11 cellular contexts compared by ENCODE assay signal in genomic region chr2:84878896-84879594, GRCh38. TPM values are rescaled to one million over a fixed set of nuclear protein-coding genes. Genes with fewer than 3 reads are reported as not detected.
DNase-seq lines count a peak whose midpoint lies in the region; ATAC-seq and TF ChIP-seq lines count a peak whose summit lies in the region.
"Had no signal": no experiment of that assay in that cellular context is flagged by ENCODE, and none has a peak within 500 bp of the region (broad histone marks: within the 10 kb centered on the region; RNA-seq: fewer than 3 reads in every experiment).

No MANE protein-coding gene starts in this region.

- DNase-seq in T-helper 1 cell (no peak), activated B cell treated with CpG ODN at 0.5 μM for 24 hours (no peak), skeletal muscle cell (ENCODE audit: low read depth) (no peak), dedifferentiated amniotic fluid mesenchymal stem cell (ENCODE audit: extremely low spot score) (no peak), T-helper 9 cell (no peak), cardiac septum (ENCODE audit: low spot score) (no peak)
- DNase-seq in effector memory CD8-positive, alpha-beta T cell: no peak
- DNase-seq: activated effector memory CD4-positive, alpha-beta T cell treated with anti-CD3 and anti-CD28 coated beads, Interleukin-2, amount 50 U/mL, for 16 hours; effector CD8-positive, alpha-beta T cell; NCI-H2081 had no signal

- intact Hi-C loops in activated B cell treated with CpG ODN at 0.5 μM for 24 hours (cut with micrococcal nuclease) (loop anchor here (1.0 to 2.0 kb wide), 2 partner anchors 8 to 62 kb away; no protein-coding TSS in a partner anchor), cardiac septum (cut with DNase I) (no loop called here)

- H3K27me3 Mint-ChIP-seq in T-helper 1 cell treated with Interleukin-12 subunit alpha and Interleukin-12 subunit beta and Interleukin-4 antibody, amounts not matched to agents 30 μg/mL and 1 μg/mL, for 36 hours (ENCODE audit: low read depth): no peaks in the 10 kb centered on the region
- no peaks in the 10 kb centered on the region for H3K27me3 Mint-ChIP-seq in activated B cell treated with CpG ODN at 0.5 μM for 24 hours
- H3K27me3 Mint-ChIP-seq in effector memory CD8-positive, alpha-beta T cell: no peaks in the 10 kb centered on the region

- H3K4me3 Mint-ChIP-seq in T-helper 1 cell treated with Interleukin-12 subunit alpha and Interleukin-12 subunit beta and Interleukin-4 antibody, amounts not matched to agents 30 μg/mL and 1 μg/mL, for 36 hours: peak overlapping the region; percentile 89
- peak overlapping the region; percentile 85 for H3K4me3 Mint-ChIP-seq in activated B cell treated with CpG ODN at 0.5 μM for 24 hours
- H3K4me3 Mint-ChIP-seq in effector memory CD8-positive, alpha-beta T cell: peak overlapping the region; percentile 94 to 95

- no peak for TF ChIP-seq CTCF in activated B cell treated with CpG ODN at 0.5 μM for 24 hours (IDR thresholded peaks at IDR 0.05)

- CTCF ChIA-PET in activated B cell treated with CpG ODN at 0.5 μM for 24 hours (lab: Charles Lee): interaction anchor here (1.3 to 5.2 kb wide), 6 partner anchors 8 to 138 kb away, joined by 4 to 68 read pairs (median 6); partner anchors contain the start of gene TMSB10

- H3K4me3 ChIP-seq in skeletal muscle cell (ENCODE audit: low read depth, low read length): peak overlapping the region; percentile 31

- POLR2A ChIA-PET in activated B cell treated with CpG ODN at 0.5 μM for 24 hours (lab: Charles Lee): interaction anchor here (0.7 to 5.0 kb wide), 9 partner anchors 10 to 67 kb away, joined by 4 to 85 read pairs (median 20); partner anchors contain the start of gene TMSB10

- H3K27ac Mint-ChIP-seq in T-helper 1 cell treated with Interleukin-12 subunit alpha and Interleukin-12 subunit beta and Interleukin-4 antibody, amounts not matched to agents 30 μg/mL and 1 μg/mL, for 36 hours: peak overlapping the region; percentile 67
- H3K27ac Mint-ChIP-seq in activated B cell treated with CpG ODN at 0.5 μM for 24 hours: no peak overlapping the region
- H3K27ac Mint-ChIP-seq in effector memory CD8-positive, alpha-beta T cell: no peak overlapping the region

- ATAC-seq in activated B cell treated with CpG ODN at 0.5 μM for 24 hours (ENCODE audit: low read depth): no peak
- ATAC-seq in effector memory CD8-positive, alpha-beta T cell (replicated peaks): no peak

- H3K9me3 Mint-ChIP-seq in T-helper 1 cell treated with Interleukin-12 subunit alpha and Interleukin-12 subunit beta and Interleukin-4 antibody, amounts not matched to agents 30 μg/mL and 1 μg/mL, for 36 hours: no peaks in the 10 kb centered on the region
- H3K9me3 Mint-ChIP-seq in activated B cell treated with CpG ODN at 0.5 μM for 24 hours: no peaks in the 10 kb centered on the region
- H3K9me3 Mint-ChIP-seq in effector memory CD8-positive, alpha-beta T cell: no peaks in the 10 kb centered on the region

- peaks cover 17% of the 10 kb centered on the region for H3K36me3 Mint-ChIP-seq in T-helper 1 cell treated with Interleukin-12 subunit alpha and Interleukin-12 subunit beta and Interleukin-4 antibody, amounts not matched to agents 30 μg/mL and 1 μg/mL, for 36 hours (ENCODE audit: low read depth)
- peaks cover 4% of the 10 kb centered on the region for H3K36me3 Mint-ChIP-seq in activated B cell treated with CpG ODN at 0.5 μM for 24 hours (ENCODE audit: low read depth)
- H3K36me3 Mint-ChIP-seq in effector memory CD8-positive, alpha-beta T cell (ENCODE audit: insufficient read depth): peaks cover 9% of the 10 kb centered on the region

- H3K4me1 Mint-ChIP-seq in T-helper 1 cell treated with Interleukin-12 subunit alpha and Interleukin-12 subunit beta and Interleukin-4 antibody, amounts not matched to agents 30 μg/mL and 1 μg/mL, for 36 hours (ENCODE audit: low read depth): peaks cover 70% of the 10 kb centered on the region
- H3K4me1 Mint-ChIP-seq in activated B cell treated with CpG ODN at 0.5 μM for 24 hours: peaks cover 37% of the 10 kb centered on the region
- peaks cover 33 to 48% of the 10 kb centered on the region in 2 donors for H3K4me1 Mint-ChIP-seq in effector memory CD8-positive, alpha-beta T cell (ENCODE audit: low read depth in 2 of 2)

RNA-seq across cellular contexts. Expression of gene TRABD2A, which starts 1.8 kb away (rescaled TPM):
- total RNA-seq in activated B cell treated with CpG ODN at 0.5 μM for 24 hours (3.4 and 4.5 TPM in 2 replicates), cardiac septum (0.54 TPM)

RNA-seq across cellular contexts. Expression of gene TMSB10, which starts 26.4 kb away (rescaled TPM):
- total RNA-seq in activated B cell treated with CpG ODN at 0.5 μM for 24 hours (925 and 1,069 TPM in 2 replicates), cardiac septum (452 TPM)
